Comparison of ENCODE assay signal across 20 cellular contexts in the genomic region with DNA sequence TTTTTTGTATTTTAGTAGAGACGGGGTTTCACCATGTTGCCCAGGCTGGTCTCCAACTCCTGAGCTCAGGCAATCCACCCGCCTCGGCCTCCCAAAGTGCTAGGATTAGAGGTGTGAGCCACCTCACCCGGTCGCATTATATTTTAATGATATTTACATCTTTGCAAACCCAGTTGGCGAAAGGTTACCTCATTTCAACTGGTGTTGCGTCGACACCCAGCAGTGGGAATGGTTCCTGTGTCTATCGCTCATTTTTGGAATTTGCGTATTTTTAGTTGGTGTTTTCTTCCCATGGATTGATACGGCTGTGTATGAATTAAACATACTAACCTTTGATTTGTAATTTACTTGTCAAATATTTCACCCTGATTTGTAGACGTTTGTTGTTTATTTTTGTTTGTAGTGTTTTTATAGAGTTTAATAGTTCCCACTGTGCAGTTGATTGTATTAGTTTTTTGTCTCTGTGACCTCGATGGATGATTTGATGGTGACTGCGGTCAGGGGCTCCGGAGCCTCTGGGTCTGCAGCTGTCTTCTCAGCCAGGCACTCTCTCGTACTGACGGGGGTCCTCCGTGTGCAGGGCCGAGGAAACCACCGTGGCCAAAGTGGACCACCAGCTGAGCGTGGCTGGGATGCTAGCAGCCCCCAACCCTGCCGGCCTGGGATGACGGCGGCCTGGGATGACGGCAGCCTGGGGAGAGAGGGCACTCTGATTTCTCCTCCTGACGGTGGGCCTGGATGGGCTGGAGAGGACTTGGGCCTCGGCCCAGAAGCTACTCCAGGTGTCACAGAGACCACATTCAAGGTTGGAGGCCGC. TPM values are rescaled to one million over a fixed set of nuclear protein-coding genes. Genes with fewer than 3 reads are reported as not detected.
DNase-seq lines count a peak whose midpoint lies in the region; ATAC-seq lines count a peak whose summit lies in the region.
"Had no signal": no experiment of that assay in that cellular context is flagged by ENCODE, and none has a peak within 500 bp of the region (broad histone marks: within the 10 kb centered on the region; RNA-seq: fewer than 3 reads in every experiment).

No MANE protein-coding gene starts in this region.

- peak overlapping the region; percentile 7 for H3K4me3 Mint-ChIP-seq in activated naive CD4-positive, alpha-beta T cell treated with anti-CD3 and anti-CD28 coated beads, Interleukin-2, amount 10 ng/mL, durations not matched to agents 7 days and 5 days
- peak overlapping the region; percentile 95 for H3K4me3 Mint-ChIP-seq in activated naive CD8-positive, alpha-beta T cell treated with anti-CD3 and anti-CD28 coated beads for 36 hours
- H3K4me3 Mint-ChIP-seq in stimulated activated memory B cell treated with anti-CD40 and anti-IgM and Interleukin-4, amounts not matched to agents 10 μg/mL and 1 μg/mL and 100 μg/mL, for 72 hours, result no peak overlapping the region
- H3K4me3 Mint-ChIP-seq: memory B cell had no signal

- no peak for ATAC-seq in stimulated activated memory B cell treated with anti-CD40 and anti-IgM and Interleukin-4, amounts not matched to agents 10 μg/mL and 1 μg/mL and 100 μg/mL, for 72 hours
- ATAC-seq: left cardiac atrium, sciatic nerve had no signal

- peaks cover 21% of the 10 kb centered on the region for H3K27me3 Mint-ChIP-seq in activated naive CD4-positive, alpha-beta T cell treated with anti-CD3 and anti-CD28 coated beads, Interleukin-2, amount 10 ng/mL, durations not matched to agents 7 days and 5 days
- peaks cover 4% of the 10 kb centered on the region for H3K27me3 Mint-ChIP-seq in activated naive CD8-positive, alpha-beta T cell treated with anti-CD3 and anti-CD28 coated beads for 36 hours
- H3K27me3 Mint-ChIP-seq in stimulated activated memory B cell treated with anti-CD40 and anti-IgM and Interleukin-4, amounts not matched to agents 10 μg/mL and 1 μg/mL and 100 μg/mL, for 72 hours, result peaks cover 59% of the 10 kb centered on the region

- H3K4me1 Mint-ChIP-seq in activated naive CD4-positive, alpha-beta T cell treated with anti-CD3 and anti-CD28 coated beads, Interleukin-2, amount 10 ng/mL, durations not matched to agents 7 days and 5 days, result peaks cover 14% of the 10 kb centered on the region
- peaks cover 13% of the 10 kb centered on the region for H3K4me1 Mint-ChIP-seq in activated naive CD8-positive, alpha-beta T cell treated with anti-CD3 and anti-CD28 coated beads for 36 hours
- H3K4me1 Mint-ChIP-seq in stimulated activated memory B cell treated with anti-CD40 and anti-IgM and Interleukin-4, amounts not matched to agents 10 μg/mL and 1 μg/mL and 100 μg/mL, for 72 hours, result peaks cover 27% of the 10 kb centered on the region

- H3K27ac ChIP-seq in substantia nigra (ENCODE audit: low read depth, low read length, poor library complexity, severe bottlenecking), result no peak overlapping the region
- H3K27ac ChIP-seq: adrenal gland, parathyroid adenoma, testis had no signal

- no peak overlapping the region for H3K27ac Mint-ChIP-seq in activated naive CD4-positive, alpha-beta T cell treated with anti-CD3 and anti-CD28 coated beads, Interleukin-2, amount 10 ng/mL, durations not matched to agents 7 days and 5 days
- H3K27ac Mint-ChIP-seq in activated naive CD8-positive, alpha-beta T cell treated with anti-CD3 and anti-CD28 coated beads for 36 hours, result peak overlapping the region; percentile 93
- peak overlapping the region; percentile 28 for H3K27ac Mint-ChIP-seq in stimulated activated memory B cell treated with anti-CD40 and anti-IgM and Interleukin-4, amounts not matched to agents 10 μg/mL and 1 μg/mL and 100 μg/mL, for 72 hours
- H3K27ac Mint-ChIP-seq: memory B cell had no signal

- CTCF ChIA-PET in activated naive CD4-positive, alpha-beta T cell treated with anti-CD3 and anti-CD28 coated beads, Interleukin-2, amount 10 ng/mL, durations not matched to agents 7 days and 5 days (lab: Charles Lee), result interaction anchor here (1.2 kb wide), 1 partner anchor 13 kb away, joined by 3 read pairs; no protein-coding TSS in a partner anchor

- H3K9me3 Mint-ChIP-seq in activated naive CD4-positive, alpha-beta T cell treated with anti-CD3 and anti-CD28 coated beads, Interleukin-2, amount 10 ng/mL, durations not matched to agents 7 days and 5 days, result no peaks in the 10 kb centered on the region
- H3K9me3 Mint-ChIP-seq in activated naive CD8-positive, alpha-beta T cell treated with anti-CD3 and anti-CD28 coated beads for 36 hours, result no peaks in the 10 kb centered on the region
- H3K9me3 Mint-ChIP-seq in stimulated activated memory B cell treated with anti-CD40 and anti-IgM and Interleukin-4, amounts not matched to agents 10 μg/mL and 1 μg/mL and 100 μg/mL, for 72 hours, result no peaks in the 10 kb centered on the region
- H3K9me3 Mint-ChIP-seq: memory B cell had no signal

- DNase-seq in activated naive CD4-positive, alpha-beta T cell treated with anti-CD3 and anti-CD28 coated beads, Interleukin-2, amount 10 ng/mL, durations not matched to agents 7 days and 5 days, result no peak
- no peak for DNase-seq in activated naive CD4-positive, alpha-beta T cell treated with anti-CD3 and anti-CD28 coated beads, Interleukin-2, amount 50 U/mL, for 16 hours
- DNase-seq in activated naive CD8-positive, alpha-beta T cell treated with anti-CD3 and anti-CD28 coated beads for 36 hours, result no peak
- DNase-seq in substantia nigra (lab: John Stamatoyannopoulos, UW) (no peak), NCI-H2171 treated with DMSO at 0.1 percent for 48 hours (lab: John Stamatoyannopoulos, UW) (no peak)
- DNase-seq: activated CD4-positive, alpha-beta T cell treated with anti-CD3 and anti-CD28 coated beads for 4 hours; adrenal gland; C1 segment of cervical spinal cord; DMS 273 treated with DMSO at 0.1 percent for 48 hours; KG1; left cardiac atrium; NCI-H69; stimulated activated CD4-positive, alpha-beta T cell treated with anti-CD3 and anti-CD28 coated beads, Interleukin-15, amount 100 ng/mL, for 24 hours; testis had no signal

- H3K36me3 Mint-ChIP-seq in activated naive CD4-positive, alpha-beta T cell treated with anti-CD3 and anti-CD28 coated beads, Interleukin-2, amount 10 ng/mL, durations not matched to agents 7 days and 5 days, result peaks cover 17% of the 10 kb centered on the region
- H3K36me3 Mint-ChIP-seq in activated naive CD8-positive, alpha-beta T cell treated with anti-CD3 and anti-CD28 coated beads for 36 hours, result peaks cover 35% of the 10 kb centered on the region
- H3K36me3 Mint-ChIP-seq in stimulated activated memory B cell treated with anti-CD40 and anti-IgM and Interleukin-4, amounts not matched to agents 10 μg/mL and 1 μg/mL and 100 μg/mL, for 72 hours, result no peaks in the 10 kb centered on the region
- H3K36me3 Mint-ChIP-seq: memory B cell had no signal

RNA-seq across cellular contexts. Expression of a gene that starts 4.0 kb away (rescaled TPM):
- total RNA-seq in activated naive CD8-positive, alpha-beta T cell treated with anti-CD3 and anti-CD28 coated beads for 36 hours, result 100 to 1,000 TPM; 291 to 293 TPM
- total RNA-seq: HT-29, myocyte had no signal

RNA-seq across cellular contexts. Expression of a gene that starts 20.2 kb away (rescaled TPM):
- total RNA-seq in activated naive CD8-positive, alpha-beta T cell treated with anti-CD3 and anti-CD28 coated beads for 36 hours, result under 1 TPM; 0.72 to 0.74 TPM

RNA-seq across cellular contexts. Expression of a gene that starts 39.9 kb away (rescaled TPM):
- 100 to 1,000 TPM; 110 to 115 TPM for total RNA-seq in activated naive CD8-positive, alpha-beta T cell treated with anti-CD3 and anti-CD28 coated beads for 36 hours

RNA-seq across cellular contexts. Expression of a gene that starts 45.6 kb away (rescaled TPM):
- under 1 TPM; 0.10 to 0.23 TPM for total RNA-seq in activated naive CD8-positive, alpha-beta T cell treated with anti-CD3 and anti-CD28 coated beads for 36 hours
- total RNA-seq: left cardiac atrium, sciatic nerve had no signal

RNA-seq across cellular contexts. Expression of a gene that starts 58.2 kb away (rescaled TPM):
- not detected for total RNA-seq in activated naive CD8-positive, alpha-beta T cell treated with anti-CD3 and anti-CD28 coated beads for 36 hours
- total RNA-seq: adrenal gland, HT-29, sciatic nerve had no signal
